2 cellular contexts compared by ENCODE assay signal in the genomic region with DNA sequence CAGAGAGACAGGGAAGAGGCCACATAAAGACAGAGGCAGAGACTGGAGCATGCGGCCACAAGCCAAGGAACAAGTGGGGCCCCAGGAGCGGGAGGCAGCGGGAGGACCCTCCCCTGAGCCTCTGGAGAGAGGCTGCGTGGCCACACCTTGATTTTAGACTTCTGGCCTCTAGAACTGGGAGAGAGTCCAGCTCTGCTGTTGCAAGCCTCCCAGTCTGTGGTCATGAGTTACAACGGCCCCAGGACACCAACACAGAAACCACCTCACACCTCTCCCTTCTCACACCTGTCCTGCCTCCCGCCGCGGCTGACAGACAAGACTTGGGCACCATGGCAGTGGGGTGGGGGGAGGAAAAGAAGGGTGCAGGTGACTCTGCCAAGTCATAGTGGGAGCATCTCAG.
TF ChIP-seq lines count a peak whose summit lies in the region.

No MANE protein-coding gene starts in this region.

TF ChIP-seq in HEK293, 187 proteins besides CTCF, POLR2A, EP300 and RAD21:
- no peak for TF ChIP-seq ZNF514 (tag by site-specific recombination; IDR thresholded peaks at IDR 0.05)
- TF ChIP-seq GLIS2 (tag by site-specific recombination; IDR thresholded peaks at IDR 0.05): peak; percentile 62
- TF ChIP-seq IKZF3 (tag by site-specific recombination; IDR thresholded peaks at IDR 0.05): no peak
- peak; percentile 51 for TF ChIP-seq GLIS1 (tag by site-specific recombination; IDR thresholded peaks at IDR 0.05)
- no peak for TF ChIP-seq ZNF211 (tag by site-specific recombination; IDR thresholded peaks at IDR 0.05; ENCODE audit: low read depth)
- peak; percentile 44 for TF ChIP-seq KLF1 (tag by site-specific recombination; IDR thresholded peaks at IDR 0.05)
- 0 out of 2 replicates have a peak, but pooled peaks have one; percentile 24 for TF ChIP-seq WT1 (tag by site-specific recombination; IDR thresholded peaks at IDR 0.05)
- TF ChIP-seq ZNF19 (tag by site-specific recombination; IDR thresholded peaks at IDR 0.05; ENCODE audit: low read depth): no peak
- TF ChIP-seq, protein P1, sequence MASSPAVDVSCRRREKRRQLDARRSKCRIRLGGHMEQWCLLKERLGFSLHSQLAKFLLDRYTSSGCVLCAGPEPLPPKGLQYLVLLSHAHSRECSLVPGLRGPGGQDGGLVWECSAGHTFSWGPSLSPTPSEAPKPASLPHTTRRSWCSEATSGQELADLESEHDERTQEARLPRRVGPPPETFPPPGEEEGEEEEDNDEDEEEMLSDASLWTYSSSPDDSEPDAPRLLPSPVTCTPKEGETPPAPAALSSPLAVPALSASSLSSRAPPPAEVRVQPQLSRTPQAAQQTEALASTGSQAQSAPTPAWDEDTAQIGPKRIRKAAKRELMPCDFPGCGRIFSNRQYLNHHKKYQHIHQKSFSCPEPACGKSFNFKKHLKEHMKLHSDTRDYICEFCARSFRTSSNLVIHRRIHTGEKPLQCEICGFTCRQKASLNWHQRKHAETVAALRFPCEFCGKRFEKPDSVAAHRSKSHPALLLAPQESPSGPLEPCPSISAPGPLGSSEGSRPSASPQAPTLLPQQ (tag by site-specific recombination; IDR thresholded peaks at IDR 0.05): peak; percentile 38; the same call in 1 of the 2 replicates
- TF ChIP-seq, protein P2, sequence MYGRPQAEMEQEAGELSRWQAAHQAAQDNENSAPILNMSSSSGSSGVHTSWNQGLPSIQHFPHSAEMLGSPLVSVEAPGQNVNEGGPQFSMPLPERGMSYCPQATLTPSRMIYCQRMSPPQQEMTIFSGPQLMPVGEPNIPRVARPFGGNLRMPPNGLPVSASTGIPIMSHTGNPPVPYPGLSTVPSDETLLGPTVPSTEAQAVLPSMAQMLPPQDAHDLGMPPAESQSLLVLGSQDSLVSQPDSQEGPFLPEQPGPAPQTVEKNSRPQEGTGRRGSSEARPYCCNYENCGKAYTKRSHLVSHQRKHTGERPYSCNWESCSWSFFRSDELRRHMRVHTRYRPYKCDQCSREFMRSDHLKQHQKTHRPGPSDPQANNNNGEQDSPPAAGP (tag by site-specific recombination; IDR thresholded peaks at IDR 0.05): 0 out of 2 replicates have a peak, but pooled peaks have one; percentile 33
- peak; percentile 46; the same call in 1 of the 2 replicates for TF ChIP-seq ZBTB20 (tag by site-specific recombination; IDR thresholded peaks at IDR 0.05)
- TF ChIP-seq ZNF140 (tag by site-specific recombination; IDR thresholded peaks at IDR 0.05): no peak
TF ChIP-seq in HEK293: peak in this region for 7.

TF ChIP-seq in GM12878, 131 proteins besides CTCF, POLR2A, EP300 and RAD21:
- TF ChIP-seq, protein P3, sequence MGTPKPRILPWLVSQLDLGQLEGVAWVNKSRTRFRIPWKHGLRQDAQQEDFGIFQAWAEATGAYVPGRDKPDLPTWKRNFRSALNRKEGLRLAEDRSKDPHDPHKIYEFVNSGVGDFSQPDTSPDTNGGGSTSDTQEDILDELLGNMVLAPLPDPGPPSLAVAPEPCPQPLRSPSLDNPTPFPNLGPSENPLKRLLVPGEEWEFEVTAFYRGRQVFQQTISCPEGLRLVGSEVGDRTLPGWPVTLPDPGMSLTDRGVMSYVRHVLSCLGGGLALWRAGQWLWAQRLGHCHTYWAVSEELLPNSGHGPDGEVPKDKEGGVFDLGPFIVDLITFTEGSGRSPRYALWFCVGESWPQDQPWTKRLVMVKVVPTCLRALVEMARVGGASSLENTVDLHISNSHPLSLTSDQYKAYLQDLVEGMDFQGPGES (IDR thresholded peaks at IDR 0.05): no peak
- no peak for TF ChIP-seq SMAD1 (IDR thresholded peaks at IDR 0.05; ENCODE audit: low read depth, partially characterized antibody)
- no peak for TF ChIP-seq MXI1 (IDR thresholded peaks at IDR 0.05; ENCODE audit: low read depth, low read length)
- no peak for TF ChIP-seq EGR1 (IDR thresholded peaks at IDR 0.05; ENCODE audit: borderline replicate concordance in 1 of 2, low read depth in 2 of 2, low read length in 2 of 2)
- TF ChIP-seq, protein P4, sequence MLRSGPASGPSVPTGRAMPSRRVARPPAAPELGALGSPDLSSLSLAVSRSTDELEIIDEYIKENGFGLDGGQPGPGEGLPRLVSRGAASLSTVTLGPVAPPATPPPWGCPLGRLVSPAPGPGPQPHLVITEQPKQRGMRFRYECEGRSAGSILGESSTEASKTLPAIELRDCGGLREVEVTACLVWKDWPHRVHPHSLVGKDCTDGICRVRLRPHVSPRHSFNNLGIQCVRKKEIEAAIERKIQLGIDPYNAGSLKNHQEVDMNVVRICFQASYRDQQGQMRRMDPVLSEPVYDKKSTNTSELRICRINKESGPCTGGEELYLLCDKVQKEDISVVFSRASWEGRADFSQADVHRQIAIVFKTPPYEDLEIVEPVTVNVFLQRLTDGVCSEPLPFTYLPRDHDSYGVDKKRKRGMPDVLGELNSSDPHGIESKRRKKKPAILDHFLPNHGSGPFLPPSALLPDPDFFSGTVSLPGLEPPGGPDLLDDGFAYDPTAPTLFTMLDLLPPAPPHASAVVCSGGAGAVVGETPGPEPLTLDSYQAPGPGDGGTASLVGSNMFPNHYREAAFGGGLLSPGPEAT (IDR thresholded peaks at IDR 0.05; ENCODE audit: low read depth): no peak
- TF ChIP-seq TCF12 (IDR thresholded peaks at IDR 0.05; ENCODE audit: low read depth, low read length): no peak
- TF ChIP-seq, protein P5, sequence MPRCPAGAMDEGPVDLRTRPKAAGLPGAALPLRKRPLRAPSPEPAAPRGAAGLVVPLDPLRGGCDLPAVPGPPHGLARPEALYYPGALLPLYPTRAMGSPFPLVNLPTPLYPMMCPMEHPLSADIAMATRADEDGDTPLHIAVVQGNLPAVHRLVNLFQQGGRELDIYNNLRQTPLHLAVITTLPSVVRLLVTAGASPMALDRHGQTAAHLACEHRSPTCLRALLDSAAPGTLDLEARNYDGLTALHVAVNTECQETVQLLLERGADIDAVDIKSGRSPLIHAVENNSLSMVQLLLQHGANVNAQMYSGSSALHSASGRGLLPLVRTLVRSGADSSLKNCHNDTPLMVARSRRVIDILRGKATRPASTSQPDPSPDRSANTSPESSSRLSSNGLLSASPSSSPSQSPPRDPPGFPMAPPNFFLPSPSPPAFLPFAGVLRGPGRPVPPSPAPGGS (IDR thresholded peaks at IDR 0.05; ENCODE audit: borderline replicate concordance, insufficient read depth, low read depth, low read length, poor library complexity, severe bottlenecking): no peak
- no peak for TF ChIP-seq ZNF384 (IDR thresholded peaks at IDR 0.05; ENCODE audit: borderline replicate concordance, low read depth, low read length)
- TF ChIP-seq NR2C1 (IDR thresholded peaks at IDR 0.05): no peak
- TF ChIP-seq NFYA (IDR thresholded peaks at IDR 0.05; ENCODE audit: borderline replicate concordance, low read depth, low read length): no peak
- no peak for TF ChIP-seq NR2F1 (conservative IDR thresholded peaks at IDR 0.05)
- no peak for TF ChIP-seq SUPT20H (IDR thresholded peaks at IDR 0.05; ENCODE audit: borderline replicate concordance, control insufficient read depth, low read depth, low read length)
- no peak for TF ChIP-seq NFXL1 (IDR thresholded peaks at IDR 0.05; ENCODE audit: borderline replicate concordance)
- TF ChIP-seq, protein P6, sequence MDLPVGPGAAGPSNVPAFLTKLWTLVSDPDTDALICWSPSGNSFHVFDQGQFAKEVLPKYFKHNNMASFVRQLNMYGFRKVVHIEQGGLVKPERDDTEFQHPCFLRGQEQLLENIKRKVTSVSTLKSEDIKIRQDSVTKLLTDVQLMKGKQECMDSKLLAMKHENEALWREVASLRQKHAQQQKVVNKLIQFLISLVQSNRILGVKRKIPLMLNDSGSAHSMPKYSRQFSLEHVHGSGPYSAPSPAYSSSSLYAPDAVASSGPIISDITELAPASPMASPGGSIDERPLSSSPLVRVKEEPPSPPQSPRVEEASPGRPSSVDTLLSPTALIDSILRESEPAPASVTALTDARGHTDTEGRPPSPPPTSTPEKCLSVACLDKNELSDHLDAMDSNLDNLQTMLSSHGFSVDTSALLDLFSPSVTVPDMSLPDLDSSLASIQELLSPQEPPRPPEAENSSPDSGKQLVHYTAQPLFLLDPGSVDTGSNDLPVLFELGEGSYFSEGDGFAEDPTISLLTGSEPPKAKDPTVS (IDR thresholded peaks at IDR 0.05; ENCODE audit: low read depth, low read length): no peak
